In genomic region chr11:45102361-45102809, GRCh38 we compare ENCODE assay signal across 11 cellular contexts. TPM values are rescaled to one million over a fixed set of nuclear protein-coding genes. Genes with fewer than 3 reads are reported as not detected.
DNase-seq lines count a peak whose midpoint lies in the region; TF ChIP-seq lines count a peak whose summit lies in the region.
"Had no signal": no experiment of that assay in that cellular context is flagged by ENCODE, and none has a peak within 500 bp of the region (broad histone marks: within the 10 kb centered on the region; RNA-seq: fewer than 3 reads in every experiment).

No MANE protein-coding gene starts in this region.

- H3K4me1 ChIP-seq in esophagus muscularis mucosa = peaks cover 8 to 27% (median 19%) of the 10 kb centered on the region in 4 donors

- peaks cover 19% of the 10 kb centered on the region for H3K4me1 Mint-ChIP-seq in activated naive CD8-positive, alpha-beta T cell (ENCODE audit: low read depth)
- H3K4me1 Mint-ChIP-seq in activated naive CD8-positive, alpha-beta T cell treated with anti-CD3 and anti-CD28 coated beads for 36 hours = peaks cover 14% of the 10 kb centered on the region
- no peaks in the 10 kb centered on the region for H3K4me1 Mint-ChIP-seq in type B pancreatic cell (ENCODE audit: unreplicated experiment)

- no peak for TF ChIP-seq EP300 in esophagus muscularis mucosa (IDR thresholded peaks at IDR 0.05)

- no peaks in the 10 kb centered on the region for H3K9me3 ChIP-seq in esophagus muscularis mucosa
- H3K9me3 ChIP-seq: gastroesophageal sphincter had no signal

- no peaks in the 10 kb centered on the region for H3K9me3 Mint-ChIP-seq in activated naive CD8-positive, alpha-beta T cell (ENCODE audit: low read depth)
- H3K9me3 Mint-ChIP-seq in activated naive CD8-positive, alpha-beta T cell treated with anti-CD3 and anti-CD28 coated beads for 36 hours = no peaks in the 10 kb centered on the region
- no peaks in the 10 kb centered on the region for H3K9me3 Mint-ChIP-seq in type B pancreatic cell
- H3K9me3 Mint-ChIP-seq: neural crest cell had no signal

- TF ChIP-seq CTCF in esophagus muscularis mucosa (IDR thresholded peaks at IDR 0.05) (no peak), type B pancreatic cell (conservative IDR thresholded peaks at IDR 0.05) (no peak), GM20000 (IDR thresholded peaks at IDR 0.05; ENCODE audit: extremely low read depth, missing control alignments) (no peak)

- intact Hi-C loops in esophagus muscularis mucosa (cut with DNase I) = loop anchor here (5.0 kb wide), 1 partner anchor 480 kb away; no protein-coding TSS in a partner anchor

- peaks cover 0 to 29% (median 0%) of the 10 kb centered on the region in 4 donors for H3K27me3 ChIP-seq in esophagus muscularis mucosa

- no peak overlapping the region for H3K27ac ChIP-seq in esophagus muscularis mucosa (replicated peaks in 1 of 4)
- H3K27ac ChIP-seq: gastroesophageal sphincter had no signal

- no peaks in the 10 kb centered on the region for H3K36me3 ChIP-seq in esophagus muscularis mucosa
- H3K36me3 ChIP-seq: gastroesophageal sphincter had no signal

- H3K27ac Mint-ChIP-seq in activated naive CD8-positive, alpha-beta T cell = no peak overlapping the region
- H3K27ac Mint-ChIP-seq in activated naive CD8-positive, alpha-beta T cell treated with anti-CD3 and anti-CD28 coated beads for 36 hours = no peak overlapping the region
- H3K27ac Mint-ChIP-seq in type B pancreatic cell = no peak overlapping the region

- no peak overlapping the region for H3K4me3 ChIP-seq in esophagus muscularis mucosa
- H3K4me3 ChIP-seq: gastroesophageal sphincter had no signal

- no peak for TF ChIP-seq POLR2A in esophagus muscularis mucosa (IDR thresholded peaks at IDR 0.05; ENCODE audit: low read depth)

- H3K27me3 Mint-ChIP-seq in activated naive CD8-positive, alpha-beta T cell = peaks cover 5% of the 10 kb centered on the region
- H3K27me3 Mint-ChIP-seq in activated naive CD8-positive, alpha-beta T cell treated with anti-CD3 and anti-CD28 coated beads for 36 hours = peaks cover 4% of the 10 kb centered on the region
- H3K27me3 Mint-ChIP-seq in type B pancreatic cell = peaks cover 41% of the 10 kb centered on the region

- H3K4me3 Mint-ChIP-seq in activated naive CD8-positive, alpha-beta T cell = peak overlapping the region; percentile 71
- H3K4me3 Mint-ChIP-seq in activated naive CD8-positive, alpha-beta T cell treated with anti-CD3 and anti-CD28 coated beads for 36 hours = no peak overlapping the region
- no peak overlapping the region for H3K4me3 Mint-ChIP-seq in type B pancreatic cell
- H3K4me3 Mint-ChIP-seq: neural crest cell had no signal

- 33% methylated on average over 5 of the region's 8 CpGs for WGBS in esophagus muscularis mucosa

- no peak for DNase-seq in activated naive CD8-positive, alpha-beta T cell treated with anti-CD3 and anti-CD28 coated beads for 36 hours
- peak; percentile 24 for DNase-seq in RPMI7951 (ENCODE audit: low read depth)
- peak; percentile 47 for DNase-seq in esophagus muscularis mucosa (ENCODE audit: extremely low spot score)
- DNase-seq in type B pancreatic cell (ENCODE audit: extremely low spot score, unreplicated experiment) = peak; percentile 64
- DNase-seq in GM20000 (ENCODE audit: low spot score) = no peak
- no peak for DNase-seq in dedifferentiated amniotic fluid mesenchymal stem cell (ENCODE audit: extremely low spot score)
- no peak for DNase-seq in activated effector memory CD4-positive, alpha-beta T cell treated with Interleukin-2 at 50 U/mL for 16 hours
- DNase-seq: NCI-H187 treated with DMSO at 0.1 percent for 48 hours had no signal

- no peaks in the 10 kb centered on the region for H3K36me3 Mint-ChIP-seq in activated naive CD8-positive, alpha-beta T cell
- no peaks in the 10 kb centered on the region for H3K36me3 Mint-ChIP-seq in activated naive CD8-positive, alpha-beta T cell treated with anti-CD3 and anti-CD28 coated beads for 36 hours
- H3K36me3 Mint-ChIP-seq in type B pancreatic cell = no peaks in the 10 kb centered on the region

RNA-seq across cellular contexts. Expression of gene PRDM11, which starts 44.1 kb away (rescaled TPM):
- total RNA-seq in activated naive CD8-positive, alpha-beta T cell treated with anti-CD3 and anti-CD28 coated beads for 36 hours = 1 to 10 TPM; 4.7 to 4.8 TPM
- total RNA-seq in RPMI7951 (2014; rRNA removed; shearing (Covaris generic)) = 2.0 and 2.9 TPM in 2 replicates
- total RNA-seq in esophagus muscularis mucosa (10 to 100 TPM; 29.5 to 43.2 (median 33.5) TPM), type B pancreatic cell (ENCODE audit: low replicate concordance) (13.6 and 24.0 TPM in 2 replicates)

Comparison
In these comparisons a context has a peak if more than half of its experiments do, and no peak if none do; other contexts are left out.
1. DNase-seq: peak in RPMI7951 (single experiment), esophagus muscularis mucosa (single experiment) and type B pancreatic cell (single experiment); none in activated naive CD8-positive, alpha-beta T cell treated with anti-CD3 and anti-CD28 coated beads for 36 hours (single experiment), GM20000 (single experiment), dedifferentiated amniotic fluid mesenchymal stem cell (single experiment) and activated effector memory CD4-positive, alpha-beta T cell treated with Interleukin-2 at 50 U/mL for 16 hours (single experiment).